ENCODE assay signal across 18 cellular contexts in the genomic region with DNA sequence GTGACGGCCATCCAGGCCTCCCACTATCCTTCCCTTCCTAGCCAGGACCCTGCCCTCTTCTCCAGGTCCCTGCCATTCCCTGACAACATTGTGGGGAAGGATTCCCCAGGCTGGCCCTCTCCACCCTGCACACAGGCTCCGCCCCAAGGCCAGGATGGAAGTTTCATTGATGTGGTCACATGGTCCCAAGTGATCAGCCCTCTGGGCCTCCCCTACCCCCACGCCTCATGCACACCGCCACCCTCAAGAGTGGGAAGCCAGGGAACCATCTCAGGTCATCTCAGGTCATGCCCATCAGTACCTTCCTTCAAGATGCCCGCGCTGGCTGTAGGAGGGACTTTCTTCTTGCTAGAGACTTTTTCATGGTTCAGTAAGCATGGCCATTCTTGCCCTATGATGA.
A peak's percentile ranks its signal among the peaks of the same experiment; 100 is the strongest.
DNase-seq lines count a peak whose midpoint lies in the region; ATAC-seq and TF ChIP-seq lines count a peak whose summit lies in the region.
"Had no signal": no experiment of that assay in that cellular context is flagged by ENCODE, and none has a peak within 500 bp of the region (broad histone marks: within the 10 kb centered on the region; RNA-seq: fewer than 3 reads in every experiment).

No MANE protein-coding gene starts in this region.

- no peaks in the 10 kb centered on the region for H3K36me3 ChIP-seq in BLaER1
- H3K36me3 ChIP-seq in BLaER1 treated with 17β-estradiol and CSF1 and Interleukin-3, amounts not matched to agents 10 nM and 100 nM: no peaks in the 10 kb centered on the region

- peak overlapping the region in 1 of 2 donors; percentile 52 for H3K4me3 Mint-ChIP-seq in stimulated activated naive B cell treated with anti-CD40 and anti-IgM and Interleukin-4, amounts not matched to agents 10 μg/mL and 1 μg/mL and 100 μg/mL, for 72 hours
- no peak overlapping the region for H3K4me3 Mint-ChIP-seq in MCF 10A (ENCODE audit: unreplicated experiment)
- H3K4me3 Mint-ChIP-seq: CD14-positive monocyte; CD4-positive, alpha-beta T cell; CD8-positive, alpha-beta memory T cell had no signal

- intact Hi-C loops in MCF 10A (cut with micrococcal nuclease): no loop called here

- no peak overlapping the region for H3K4me3 ChIP-seq in BLaER1
- no peak overlapping the region for H3K4me3 ChIP-seq in BLaER1 treated with 17β-estradiol and CSF1 and Interleukin-3, amounts not matched to agents 10 nM and 100 nM
- H3K4me3 ChIP-seq: GM12878, GM23248 had no signal

- peak; percentile 6 for DNase-seq in iPS-NIHi7 (ENCODE audit: extremely low spot score)
- DNase-seq in stimulated activated naive B cell treated with anti-CD40 and anti-IgM and Interleukin-4, amounts not matched to agents 10 μg/mL and 1 μg/mL and 100 μg/mL, for 72 hours: no peak
- DNase-seq in SW480 (ENCODE audit: low spot score): no peak
- no peak for DNase-seq in stimulated activated CD4-positive, alpha-beta T cell treated with anti-CD3 and anti-CD28 coated beads, Interleukin-4, amount 100 ng/mL, for 4 hours
- no peak for DNase-seq in MCF 10A (ENCODE audit: unreplicated experiment)
- DNase-seq: CD4-positive, alpha-beta T cell; CD8-positive, alpha-beta memory T cell; DMS 273 treated with DMSO at 0.1 percent for 48 hours; DMS79; EL; GDM1; GM23248; H7; HCEC 1CT had no signal

- peak overlapping the region; percentile 82 for H3K27ac Mint-ChIP-seq in stimulated activated naive B cell treated with anti-CD40 and anti-IgM and Interleukin-4, amounts not matched to agents 10 μg/mL and 1 μg/mL and 100 μg/mL, for 72 hours
- H3K27ac Mint-ChIP-seq in MCF 10A (ENCODE audit: low read depth, unreplicated experiment): no peak overlapping the region
- H3K27ac Mint-ChIP-seq: CD4-positive, alpha-beta T cell; CD8-positive, alpha-beta memory T cell had no signal

- BruUV-seq in MCF 10A (replicated peaks; lab: Mats Ljungman, UMichigan): no TSS peak

- ATAC-seq in stimulated activated naive B cell treated with anti-CD40 and anti-IgM and Interleukin-4, amounts not matched to agents 10 μg/mL and 1 μg/mL and 100 μg/mL, for 72 hours (replicated peaks): no peak
- ATAC-seq: GM12878 had no signal

- no peaks in the 10 kb centered on the region for H4K20me1 ChIP-seq in BLaER1
- no peaks in the 10 kb centered on the region for H4K20me1 ChIP-seq in BLaER1 treated with 17β-estradiol and CSF1 and Interleukin-3, amounts not matched to agents 10 nM and 100 nM

- peaks cover 18% of the 10 kb centered on the region for H3K9me3 ChIP-seq in BLaER1
- peaks cover 0 to 25% (median 15%) of the 10 kb centered on the region in 11 experiments; a peak in 15 of 22 replicates for H3K9me3 ChIP-seq in BLaER1 treated with 17β-estradiol and CSF1 and Interleukin-3, amounts not matched to agents 10 nM and 100 nM (replicated peaks in 1 of 11)

- peaks cover 0 to 6% of the 10 kb centered on the region in 2 donors for H3K4me1 Mint-ChIP-seq in stimulated activated naive B cell treated with anti-CD40 and anti-IgM and Interleukin-4, amounts not matched to agents 10 μg/mL and 1 μg/mL and 100 μg/mL, for 72 hours
- H3K4me1 Mint-ChIP-seq in MCF 10A (ENCODE audit: insufficient read depth, unreplicated experiment): no peaks in the 10 kb centered on the region
- H3K4me1 Mint-ChIP-seq: CD8-positive, alpha-beta memory T cell had no signal

- peaks cover 4 to 6% of the 10 kb centered on the region in 2 donors for H3K27me3 Mint-ChIP-seq in stimulated activated naive B cell treated with anti-CD40 and anti-IgM and Interleukin-4, amounts not matched to agents 10 μg/mL and 1 μg/mL and 100 μg/mL, for 72 hours
- no peaks in the 10 kb centered on the region for H3K27me3 Mint-ChIP-seq in MCF 10A (ENCODE audit: insufficient read depth, unreplicated experiment)
- H3K27me3 Mint-ChIP-seq: CD4-positive, alpha-beta T cell; CD8-positive, alpha-beta memory T cell had no signal

- no peaks in the 10 kb centered on the region for H3K36me3 Mint-ChIP-seq in stimulated activated naive B cell treated with anti-CD40 and anti-IgM and Interleukin-4, amounts not matched to agents 10 μg/mL and 1 μg/mL and 100 μg/mL, for 72 hours
- no peaks in the 10 kb centered on the region for H3K36me3 Mint-ChIP-seq in MCF 10A (ENCODE audit: insufficient read depth, unreplicated experiment)
- H3K36me3 Mint-ChIP-seq: CD14-positive monocyte; CD8-positive, alpha-beta memory T cell had no signal

- H3K9me3 Mint-ChIP-seq in stimulated activated naive B cell treated with anti-CD40 and anti-IgM and Interleukin-4, amounts not matched to agents 10 μg/mL and 1 μg/mL and 100 μg/mL, for 72 hours: peaks cover 0 to 5% of the 10 kb centered on the region in 2 donors
- peaks cover 23% of the 10 kb centered on the region for H3K9me3 Mint-ChIP-seq in MCF 10A (ENCODE audit: unreplicated experiment)

- CTCF ChIA-PET in MCF 10A (lab: Yijun Ruan, JAX): no interaction called here

- H3K4me1 ChIP-seq in BLaER1: peaks cover 15% of the 10 kb centered on the region
- peaks cover 14 to 20% (median 17%) of the 10 kb centered on the region in 10 experiments; a peak in 18 of 20 replicates for H3K4me1 ChIP-seq in BLaER1 treated with 17β-estradiol and CSF1 and Interleukin-3, amounts not matched to agents 10 nM and 100 nM

- POLR2A ChIA-PET in MCF 10A (lab: Yijun Ruan, JAX): no interaction called here

- no peak overlapping the region for H3K27ac ChIP-seq in BLaER1
- H3K27ac ChIP-seq in BLaER1 treated with 17β-estradiol and CSF1 and Interleukin-3, amounts not matched to agents 10 nM and 100 nM: peak overlapping the region in 5 of 11 experiments; percentile 8 to 69 (median 54); a peak in 7 of 22 replicates
- H3K27ac ChIP-seq: GM23248 had no signal

- TF ChIP-seq CTCF in MCF 10A (IDR thresholded peaks at IDR 0.05; ENCODE audit: unreplicated experiment): no peak

- H3K9ac ChIP-seq in BLaER1: no peak overlapping the region
- no peak overlapping the region for H3K9ac ChIP-seq in BLaER1 treated with 17β-estradiol and CSF1 and Interleukin-3, amounts not matched to agents 10 nM and 100 nM
- H3K9ac ChIP-seq: GM23248 had no signal

- H3K27me3 ChIP-seq in BLaER1: no peaks in the 10 kb centered on the region
- H3K27me3 ChIP-seq in BLaER1 treated with 17β-estradiol and CSF1 and Interleukin-3, amounts not matched to agents 10 nM and 100 nM: no peaks in the 10 kb centered on the region

- H3K4me2 ChIP-seq in BLaER1: peak overlapping the region; percentile 36
- H3K4me2 ChIP-seq in BLaER1 treated with 17β-estradiol and CSF1 and Interleukin-3, amounts not matched to agents 10 nM and 100 nM: peak overlapping the region; percentile 26 to 70 (median 45); a peak in 21 of 22 replicates
